Comparison of ENCODE assay signal across 24 cellular contexts in the genomic region with DNA sequence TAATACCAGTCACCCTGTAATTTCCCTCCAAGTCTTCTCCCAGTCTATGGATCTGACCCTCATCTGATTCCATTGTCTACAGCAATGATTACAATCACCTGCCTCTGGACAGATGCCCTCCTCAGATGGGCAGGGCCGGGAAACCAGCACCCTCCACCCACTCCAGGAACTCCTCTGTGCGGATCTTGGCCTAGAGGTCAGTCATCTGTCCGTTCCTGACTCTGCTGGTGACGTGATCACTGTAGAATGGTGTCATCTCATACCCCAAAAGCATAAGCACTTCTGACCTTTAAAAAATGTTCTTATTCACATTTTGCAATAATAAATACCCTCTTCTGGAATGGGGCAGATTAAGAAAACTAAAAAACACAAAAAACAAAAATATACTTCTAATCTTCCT. TPM values are rescaled to one million over a fixed set of nuclear protein-coding genes. Genes with fewer than 3 reads are reported as not detected.
DNase-seq lines count a peak whose midpoint lies in the region; ATAC-seq lines count a peak whose summit lies in the region.
"Had no signal": no experiment of that assay in that cellular context is flagged by ENCODE, and none has a peak within 500 bp of the region (broad histone marks: within the 10 kb centered on the region; RNA-seq: fewer than 3 reads in every experiment).

No MANE protein-coding gene starts in this region.

- no peaks in the 10 kb centered on the region for H3K36me3 ChIP-seq in adipocyte (ENCODE audit: control insufficient read depth, insufficient read depth, low read length, severe bottlenecking)

- H3K4me1 Mint-ChIP-seq in activated CD4-positive, alpha-beta memory T cell treated with anti-CD3 and anti-CD28 coated beads for 36 hours (ENCODE audit: low read depth) = peaks cover 4% of the 10 kb centered on the region

- H3K36me3 Mint-ChIP-seq in activated CD4-positive, alpha-beta memory T cell treated with anti-CD3 and anti-CD28 coated beads for 36 hours = no peaks in the 10 kb centered on the region
- H3K36me3 Mint-ChIP-seq: naive thymus-derived CD4-positive, alpha-beta T cell had no signal

- H3K4me3 Mint-ChIP-seq in activated CD4-positive, alpha-beta memory T cell treated with anti-CD3 and anti-CD28 coated beads for 36 hours = no peak overlapping the region
- H3K4me3 Mint-ChIP-seq: naive thymus-derived CD4-positive, alpha-beta T cell; T-helper 1 cell treated with Interleukin-12 subunit alpha and Interleukin-12 subunit beta and Interleukin-4 antibody, amounts not matched to agents 30 μg/mL and 1 μg/mL, for 36 hours had no signal

- H3K27me3 Mint-ChIP-seq in activated CD4-positive, alpha-beta memory T cell treated with anti-CD3 and anti-CD28 coated beads for 36 hours = peaks cover 4% of the 10 kb centered on the region

- H3K4me3 ChIP-seq in adipocyte (ENCODE audit: low read length) = no peak overlapping the region
- H3K4me3 ChIP-seq: SK-N-MC, testis had no signal

- intact Hi-C loops in sciatic nerve (cut with DNase I) = no loop called here
- intact Hi-C loops in activated CD4-positive, alpha-beta memory T cell treated with anti-CD3 and anti-CD28 coated beads for 36 hours (cut with micrococcal nuclease) = no loop called here

- no peak overlapping the region for H3K9ac ChIP-seq in adipocyte (ENCODE audit: low read length)

- no peaks in the 10 kb centered on the region for H3K9me3 ChIP-seq in adipocyte (ENCODE audit: control insufficient read depth, low read length)
- H3K9me3 ChIP-seq: testis had no signal

- H3K4me1 ChIP-seq in adipocyte (ENCODE audit: control insufficient read depth, insufficient read depth, low read length) = peaks cover 26% of the 10 kb centered on the region
- H3K4me1 ChIP-seq: testis had no signal

- POLR2A ChIA-PET in activated CD4-positive, alpha-beta memory T cell treated with anti-CD3 and anti-CD28 coated beads for 36 hours (lab: Charles Lee) = no interaction called here

- CTCF ChIA-PET in activated CD4-positive, alpha-beta memory T cell treated with anti-CD3 and anti-CD28 coated beads for 36 hours (lab: Charles Lee) = no interaction called here

- H3K9me3 Mint-ChIP-seq in activated CD4-positive, alpha-beta memory T cell treated with anti-CD3 and anti-CD28 coated beads for 36 hours = no peaks in the 10 kb centered on the region
- H3K9me3 Mint-ChIP-seq: naive thymus-derived CD4-positive, alpha-beta T cell; T-helper 1 cell treated with Interleukin-12 subunit alpha and Interleukin-12 subunit beta and Interleukin-4 antibody, amounts not matched to agents 30 μg/mL and 1 μg/mL, for 36 hours had no signal

- no peak overlapping the region for H3K27ac Mint-ChIP-seq in activated CD4-positive, alpha-beta memory T cell treated with anti-CD3 and anti-CD28 coated beads for 36 hours
- H3K27ac Mint-ChIP-seq: naive thymus-derived CD4-positive, alpha-beta T cell; T-helper 1 cell treated with Interleukin-12 subunit alpha and Interleukin-12 subunit beta and Interleukin-4 antibody, amounts not matched to agents 30 μg/mL and 1 μg/mL, for 36 hours had no signal

- peak; percentile 78 for ATAC-seq in sciatic nerve
- ATAC-seq: left lobe of liver; naive thymus-derived CD4-positive, alpha-beta T cell had no signal

- DNase-seq in HCEC 1CT = peak; percentile 61
- peak; percentile 66 for DNase-seq in adipocyte (ENCODE audit: low read depth)
- DNase-seq in fibroblast of gingiva (ENCODE audit: low read depth) = peak; percentile 82
- DNase-seq in sciatic nerve (ENCODE audit: low spot score) = no peak
- no peak for DNase-seq in Kasumi-1 (lab: John Stamatoyannopoulos, UW)
- DNase-seq in activated CD4-positive, alpha-beta memory T cell treated with anti-CD3 and anti-CD28 coated beads for 36 hours = no peak
- no peak for DNase-seq in NCI-H69 (lab: John Stamatoyannopoulos, UW)
- DNase-seq: activated CD4-positive, alpha-beta T cell treated with anti-CD3 and anti-CD28 coated beads for 4 hours; activated naive CD4-positive, alpha-beta T cell treated with Interleukin-2 at 50 U/mL for 16 hours; activated T-cell treated with anti-CD3 and anti-CD28 coated beads, Interleukin-2, amount 50 U/mL, for 48 hours; amniotic stem cell; cortex of kidney; MV-4-11; naive thymus-derived CD4-positive, alpha-beta T cell; NCI-H1694 treated with DMSO at 0.1 percent for 48 hours; NCI-H526 treated with DMSO at 0.1 percent for 48 hours; stimulated activated CD4-positive, alpha-beta T cell treated with anti-CD3 and anti-CD28 coated beads, Interleukin-12 subunit alpha, Interleukin-12 subunit beta, amount 100 ng/mL, for 4 hours; stimulated activated CD4-positive, alpha-beta T cell treated with anti-CD3 and anti-CD28 coated beads, Interleukin-4, amount 100 ng/mL, for 4 hours; stimulated activated naive CD4-positive, alpha-beta T cell; testis had no signal

- no peaks in the 10 kb centered on the region for H3K27me3 ChIP-seq in adipocyte (replicated peaks; ENCODE audit: control insufficient read depth, insufficient read depth, low read length)
- H3K27me3 ChIP-seq: foreskin keratinocyte, testis had no signal

RNA-seq across cellular contexts. Expression of gene BZW1, which starts 29.5 kb away (rescaled TPM):
- total RNA-seq in sciatic nerve = 282 TPM
- 100 to 1,000 TPM; 416 to 423 TPM for total RNA-seq in activated CD4-positive, alpha-beta memory T cell treated with anti-CD3 and anti-CD28 coated beads for 36 hours

Comparison
In these comparisons a context has a peak if more than half of its experiments do, and no peak if none do; other contexts are left out.
1. DNase-seq: peak in HCEC 1CT (single experiment), adipocyte (single experiment) and fibroblast of gingiva (single experiment); none in sciatic nerve (single experiment), Kasumi-1 (0 of 2), activated CD4-positive, alpha-beta memory T cell treated with anti-CD3 and anti-CD28 coated beads for 36 hours (single experiment) and NCI-H69 (single experiment).